ENCODE assay signal across 29 cellular contexts in genomic region chr10:104142081-104142480, GRCh38. TPM values are rescaled to one million over a fixed set of nuclear protein-coding genes. Genes with fewer than 3 reads are reported as not detected.
"Had no signal": no experiment of that assay in that cellular context is flagged by ENCODE, and none has a peak within 500 bp of the region (broad histone marks: within the 10 kb centered on the region; RNA-seq: fewer than 3 reads in every experiment).

No MANE protein-coding gene starts in this region.

- H3K4me3 Mint-ChIP-seq: activated CD4-positive, alpha-beta T cell treated with anti-CD3 and anti-CD28 coated beads for 36 hours; activated CD8-positive, alpha-beta memory T cell treated with anti-CD3 and anti-CD28 coated beads, Interleukin-2, amount 10 ng/mL, durations not matched to agents 7 days and 5 days; activated CD8-positive, alpha-beta T cell treated with anti-CD3 and anti-CD28 coated beads, Interleukin-2, amount 10 ng/mL, durations not matched to agents 7 days and 5 days; activated naive CD4-positive, alpha-beta T cell treated with anti-CD3 and anti-CD28 coated beads, Interleukin-2, amount 50 U/mL, for 24 hours; activated naive CD8-positive, alpha-beta T cell treated with anti-CD3 and anti-CD28 coated beads, Interleukin-2, amount 50 U/mL, for 24 hours; central memory CD8-positive, alpha-beta T cell; mesothelial cell of epicardium; naive B cell; nephron progenitor cell; stimulated activated memory B cell treated with anti-CD40 and anti-IgM and Interleukin-4, amounts not matched to agents 10 μg/mL and 1 μg/mL and 100 μg/mL, for 72 hours; stimulated activated naive CD8-positive, alpha-beta T cell treated with anti-CD3 and anti-CD28 coated beads, Interleukin-15, amount 100 ng/mL, for 72 hours; type B pancreatic cell had no signal

- H3K4me1 Mint-ChIP-seq: activated CD4-positive, alpha-beta T cell treated with anti-CD3 and anti-CD28 coated beads for 36 hours; activated CD8-positive, alpha-beta memory T cell treated with anti-CD3 and anti-CD28 coated beads, Interleukin-2, amount 10 ng/mL, durations not matched to agents 7 days and 5 days; activated naive CD4-positive, alpha-beta T cell treated with anti-CD3 and anti-CD28 coated beads, Interleukin-2, amount 50 U/mL, for 24 hours; activated naive CD8-positive, alpha-beta T cell treated with anti-CD3 and anti-CD28 coated beads, Interleukin-2, amount 50 U/mL, for 24 hours; central memory CD8-positive, alpha-beta T cell; mesothelial cell of epicardium; stimulated activated memory B cell treated with anti-CD40 and anti-IgM and Interleukin-4, amounts not matched to agents 10 μg/mL and 1 μg/mL and 100 μg/mL, for 72 hours; stimulated activated naive CD8-positive, alpha-beta T cell treated with anti-CD3 and anti-CD28 coated beads, Interleukin-15, amount 100 ng/mL, for 72 hours had no signal

- DNase-seq: activated CD4-positive, alpha-beta T cell treated with anti-CD3 and anti-CD28 coated beads for 36 hours; activated CD4-positive, CD25-positive, alpha-beta regulatory T cell; activated CD8-positive, alpha-beta memory T cell treated with anti-CD3 and anti-CD28 coated beads, Interleukin-2, amount 10 ng/mL, durations not matched to agents 7 days and 5 days; activated CD8-positive, alpha-beta T cell treated with anti-CD3 and anti-CD28 coated beads, Interleukin-2, amount 10 ng/mL, durations not matched to agents 7 days and 5 days; activated naive CD8-positive, alpha-beta T cell treated with anti-CD3 and anti-CD28 coated beads, Interleukin-2, amount 50 U/mL, for 24 hours; activated T-cell treated with anti-CD3 and anti-CD28 coated beads, Interleukin-2, amount 50 U/mL, for 48 hours; amygdala; dermis blood vessel endothelial cell; effector CD4-positive, alpha-beta T cell; esophagus squamous epithelium; naive B cell; nephron progenitor cell; nucleus accumbens; pancreas; stimulated activated CD4-positive, alpha-beta T cell treated with anti-CD3 and anti-CD28 coated beads, Interleukin-1b, Interleukin-23, amount 100 ng/mL, for 48 hours; stimulated activated CD4-positive, alpha-beta T cell treated with anti-CD3 and anti-CD28 coated beads, Interleukin-4, amount 100 ng/mL, for 4 hours; stimulated activated CD8-positive, alpha-beta memory T cell treated with anti-CD3 and anti-CD28 coated beads, Interleukin-4, amount 100 ng/mL, for 48 hours; stimulated activated naive CD8-positive, alpha-beta T cell treated with anti-CD3 and anti-CD28 coated beads, Interleukin-15, amount 100 ng/mL, for 72 hours; substantia nigra; uterus had no signal

- H3K9me3 ChIP-seq: esophagus squamous epithelium, pancreas, right atrium auricular region, uterus had no signal

- H3K4me1 ChIP-seq: esophagus squamous epithelium, pancreas, right atrium auricular region, uterus had no signal

- H3K4me2 ChIP-seq: smooth muscle cell had no signal

- H3K27ac Mint-ChIP-seq: activated CD4-positive, alpha-beta T cell treated with anti-CD3 and anti-CD28 coated beads for 36 hours; activated CD8-positive, alpha-beta memory T cell treated with anti-CD3 and anti-CD28 coated beads, Interleukin-2, amount 10 ng/mL, durations not matched to agents 7 days and 5 days; activated CD8-positive, alpha-beta T cell treated with anti-CD3 and anti-CD28 coated beads, Interleukin-2, amount 10 ng/mL, durations not matched to agents 7 days and 5 days; activated naive CD4-positive, alpha-beta T cell treated with anti-CD3 and anti-CD28 coated beads, Interleukin-2, amount 50 U/mL, for 24 hours; activated naive CD8-positive, alpha-beta T cell treated with anti-CD3 and anti-CD28 coated beads, Interleukin-2, amount 50 U/mL, for 24 hours; activated T-helper 2 cell treated with anti-CD3 and anti-CD28 coated beads, Interferon-gamma antibody, Interleukin-2, Interleukin-4, amounts not matched to agents 10 μg/mL and 5 μg/mL and 100 μg/mL, durations not matched to agents 14 hours and 24 hours and 36 hours; mesothelial cell of epicardium; naive B cell; nephron progenitor cell; stimulated activated memory B cell treated with anti-CD40 and anti-IgM and Interleukin-4, amounts not matched to agents 10 μg/mL and 1 μg/mL and 100 μg/mL, for 72 hours; stimulated activated naive CD8-positive, alpha-beta T cell treated with anti-CD3 and anti-CD28 coated beads, Interleukin-15, amount 100 ng/mL, for 72 hours; type B pancreatic cell had no signal

- H3K4me3 ChIP-seq: esophagus squamous epithelium, pancreas, right atrium auricular region, smooth muscle cell, uterus had no signal

- H3K36me3 Mint-ChIP-seq: activated CD8-positive, alpha-beta memory T cell treated with anti-CD3 and anti-CD28 coated beads, Interleukin-2, amount 10 ng/mL, durations not matched to agents 7 days and 5 days; activated naive CD4-positive, alpha-beta T cell treated with anti-CD3 and anti-CD28 coated beads, Interleukin-2, amount 50 U/mL, for 24 hours; mesothelial cell of epicardium; naive B cell; stimulated activated memory B cell treated with anti-CD40 and anti-IgM and Interleukin-4, amounts not matched to agents 10 μg/mL and 1 μg/mL and 100 μg/mL, for 72 hours; type B pancreatic cell had no signal

- H3K27me3 ChIP-seq: pancreas, right atrium auricular region, uterus had no signal

- ATAC-seq: activated CD4-positive, alpha-beta T cell treated with anti-CD3 and anti-CD28 coated beads for 36 hours; activated CD8-positive, alpha-beta memory T cell treated with anti-CD3 and anti-CD28 coated beads, Interleukin-2, amount 10 ng/mL, durations not matched to agents 7 days and 5 days; activated CD8-positive, alpha-beta T cell treated with anti-CD3 and anti-CD28 coated beads, Interleukin-2, amount 10 ng/mL, durations not matched to agents 7 days and 5 days; activated naive CD8-positive, alpha-beta T cell treated with anti-CD3 and anti-CD28 coated beads, Interleukin-2, amount 50 U/mL, for 24 hours; pancreas; stimulated activated memory B cell treated with anti-CD40 and anti-IgM and Interleukin-4, amounts not matched to agents 10 μg/mL and 1 μg/mL and 100 μg/mL, for 72 hours; stimulated activated naive CD8-positive, alpha-beta T cell treated with anti-CD3 and anti-CD28 coated beads, Interleukin-15, amount 100 ng/mL, for 72 hours had no signal

- H3K36me3 ChIP-seq: esophagus squamous epithelium, pancreas, right atrium auricular region, uterus had no signal

- H3K9me3 Mint-ChIP-seq: activated naive CD4-positive, alpha-beta T cell treated with anti-CD3 and anti-CD28 coated beads, Interleukin-2, amount 50 U/mL, for 24 hours; activated naive CD8-positive, alpha-beta T cell treated with anti-CD3 and anti-CD28 coated beads, Interleukin-2, amount 50 U/mL, for 24 hours; activated T-helper 2 cell treated with anti-CD3 and anti-CD28 coated beads, Interferon-gamma antibody, Interleukin-2, Interleukin-4, amounts not matched to agents 10 μg/mL and 5 μg/mL and 100 μg/mL, durations not matched to agents 14 hours and 24 hours and 36 hours; central memory CD8-positive, alpha-beta T cell; mesothelial cell of epicardium; naive B cell; stimulated activated memory B cell treated with anti-CD40 and anti-IgM and Interleukin-4, amounts not matched to agents 10 μg/mL and 1 μg/mL and 100 μg/mL, for 72 hours; stimulated activated naive CD8-positive, alpha-beta T cell treated with anti-CD3 and anti-CD28 coated beads, Interleukin-15, amount 100 ng/mL, for 72 hours; type B pancreatic cell had no signal

- H3K27ac ChIP-seq: epithelial cell of prostate, esophagus squamous epithelium, pancreas, right atrium auricular region, uterus had no signal

- H3K27me3 Mint-ChIP-seq: stimulated activated memory B cell treated with anti-CD40 and anti-IgM and Interleukin-4, amounts not matched to agents 10 μg/mL and 1 μg/mL and 100 μg/mL, for 72 hours had no signal

RNA-seq across cellular contexts. Expression of gene COL17A1, which starts 56.4 kb away (rescaled TPM):
- total RNA-seq: activated CD4-positive, alpha-beta T cell treated with anti-CD3 and anti-CD28 coated beads for 36 hours; activated CD8-positive, alpha-beta memory T cell treated with anti-CD3 and anti-CD28 coated beads, Interleukin-2, amount 10 ng/mL, durations not matched to agents 7 days and 5 days; activated CD8-positive, alpha-beta T cell treated with anti-CD3 and anti-CD28 coated beads, Interleukin-2, amount 10 ng/mL, durations not matched to agents 7 days and 5 days; activated T-helper 2 cell treated with anti-CD3 and anti-CD28 coated beads, Interferon-gamma antibody, Interleukin-2, Interleukin-4, amounts not matched to agents 10 μg/mL and 5 μg/mL and 100 μg/mL, durations not matched to agents 14 hours and 24 hours and 36 hours had no signal
